In genomic region chr11:65854161-65854592, GRCh38 we compare ENCODE assay signal across 1 cellular context.
TF ChIP-seq lines count a peak whose summit lies in the region.

No MANE protein-coding gene starts in this region.

TF ChIP-seq in GM23338, 12 proteins besides CTCF, POLR2A, EP300 and RAD21 (continued from another document):
- TF ChIP-seq ZNF462 (CRISPR knock-in tag; IDR thresholded peaks at IDR 0.05): no peak
- no peak for TF ChIP-seq CREB1 (CRISPR knock-in tag; IDR thresholded peaks at IDR 0.05; ENCODE audit: low read depth)
- TF ChIP-seq ETS1 (IDR thresholded peaks at IDR 0.05): no peak
- no peak for TF ChIP-seq ZNF331 (CRISPR knock-in tag; IDR thresholded peaks at IDR 0.05; ENCODE audit: low read depth)
